In genomic region chr12:105598032-105598431, GRCh38 we compare ENCODE assay signal across 7 cellular contexts.
"Had no signal": no experiment of that assay in that cellular context is flagged by ENCODE, and none has a peak within 500 bp of the region (broad histone marks: within the 10 kb centered on the region; RNA-seq: fewer than 3 reads in every experiment).

No MANE protein-coding gene starts in this region.

- DNase-seq: H7, HFFc6, KG1 had no signal

- H3K4me3 ChIP-seq: GM23338, HAP-1 had no signal

- H3K36me3 ChIP-seq: HAP-1 had no signal

- ATAC-seq: GM23338, HCT116 had no signal

- H3K27ac ChIP-seq: HL-60 had no signal

- H3K4me2 ChIP-seq: GM23338 had no signal

- H2AFZ ChIP-seq: GM23338 had no signal
